Comparison of ENCODE assay signal across 9 cellular contexts in the genomic region with DNA sequence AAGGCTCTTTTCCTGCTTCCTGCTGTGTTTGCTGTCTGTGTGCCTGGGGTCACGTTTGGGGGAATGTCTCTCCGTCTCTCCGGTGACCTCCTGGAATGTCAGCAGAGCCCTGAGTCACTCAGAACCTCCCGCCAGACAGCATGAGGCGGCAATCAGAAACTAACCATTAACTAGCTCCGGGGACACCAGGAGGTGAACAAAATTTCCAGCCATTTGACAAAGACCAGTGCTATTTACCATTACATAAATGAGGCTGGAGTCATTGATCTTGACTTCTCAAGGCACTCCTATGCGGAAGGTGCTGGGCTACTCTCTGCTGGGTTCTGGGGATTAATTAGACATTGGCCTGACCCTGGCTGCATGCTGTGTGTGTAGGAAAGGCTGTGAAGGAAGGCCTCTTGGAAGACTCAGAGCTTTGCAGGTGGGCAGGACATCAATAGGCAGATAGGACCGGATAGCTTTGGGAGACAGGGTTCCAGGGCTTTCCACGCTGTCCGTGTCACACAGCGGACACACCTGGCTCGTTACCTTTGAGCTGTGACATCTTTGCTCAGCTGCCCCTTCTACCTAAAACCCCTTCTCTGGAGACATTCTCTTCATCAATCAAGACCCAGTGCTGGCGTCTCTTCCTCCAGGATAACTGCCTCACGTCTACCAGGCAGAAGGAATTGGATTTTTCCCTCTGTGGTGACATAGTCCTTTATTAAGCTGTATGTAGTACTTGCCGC.
A peak's percentile ranks its signal among the peaks of the same experiment; 100 is the strongest.
DNase-seq lines count a peak whose midpoint lies in the region; ATAC-seq, FAIRE-seq and TF ChIP-seq lines count a peak whose summit lies in the region.
"Had no signal": no experiment of that assay in that cellular context is flagged by ENCODE, and none has a peak within 500 bp of the region (broad histone marks: within the 10 kb centered on the region; RNA-seq: fewer than 3 reads in every experiment).

No MANE protein-coding gene starts in this region.

- H3K36me3 ChIP-seq in ACC112 (ENCODE audit: insufficient read depth, low read length) (no peaks in the 10 kb centered on the region), bronchial epithelial cell (ENCODE audit: control insufficient read depth, insufficient read depth, low read length) (no peaks in the 10 kb centered on the region), lower lobe of right lung (no peaks in the 10 kb centered on the region)

- intact Hi-C loops in lower lobe of right lung (cut with DNase I) = no loop called here

- TF ChIP-seq CTCF in bronchial epithelial cell (IDR thresholded peaks at IDR 0.05; ENCODE audit: insufficient read depth, low read length, severe bottlenecking) (no peak), lower lobe of right lung (IDR thresholded peaks at IDR 0.05) (no peak)

- H3K9me3 ChIP-seq in lower lobe of right lung = no peaks in the 10 kb centered on the region

- H3K4me3 ChIP-seq in ACC112 (ENCODE audit: low read depth, low read length) (no peak overlapping the region), bronchial epithelial cell (ENCODE audit: low read depth, low read length) (no peak overlapping the region), lower lobe of right lung (no peak overlapping the region)

- H3K4me1 ChIP-seq in ACC112 (ENCODE audit: control insufficient read depth, insufficient read depth, low read length, unreplicated experiment) = peaks cover 26% of the 10 kb centered on the region
- peaks cover 10% of the 10 kb centered on the region for H3K4me1 ChIP-seq in lower lobe of right lung

- peak overlapping the region; percentile 6 for H2AFZ ChIP-seq in ACC112 (ENCODE audit: low read length, unreplicated experiment)

- no peaks in the 10 kb centered on the region for H3K27me3 ChIP-seq in ACC112 (ENCODE audit: insufficient read depth, low read length)
- no peaks in the 10 kb centered on the region for H3K27me3 ChIP-seq in bronchial epithelial cell (ENCODE audit: control insufficient read depth, insufficient read depth, low read length)
- H3K27me3 ChIP-seq in lower lobe of right lung (ENCODE audit: low read depth) = no peaks in the 10 kb centered on the region

- FAIRE-seq in bronchial epithelial cell (lab: Jason Lieb, UNC) = no peak

- ATAC-seq in lower lobe of right lung = peak; percentile 25 to 69
- ATAC-seq in stimulated activated naive CD8-positive, alpha-beta T cell treated with anti-CD3 and anti-CD28 coated beads, Interleukin-15, Interleukin-2, amounts not matched to agents 100 U/mL and 50 U/mL, for 24 hours = no peak
- ATAC-seq: activated naive CD8-positive, alpha-beta T cell treated with anti-CD3 and anti-CD28 coated beads, Interleukin-2, amount 50 U/mL, for 24 hours had no signal

- DNase-seq in HT1080 (ENCODE audit: low read depth) (peak; percentile 79), bronchial epithelial cell (ENCODE audit: low read depth) (peak; percentile 55), lower lobe of right lung (no peak), ureter (ENCODE audit: low spot score) (no peak), NCI-H128 (lab: John Stamatoyannopoulos, UW; ENCODE audit: unreplicated experiment) (no peak)
- no peak for DNase-seq in activated CD4-positive, CD25-positive, alpha-beta regulatory T cell (lab: John Stamatoyannopoulos, UW)
- DNase-seq in stimulated activated naive CD8-positive, alpha-beta T cell treated with anti-CD3 and anti-CD28 coated beads, Interleukin-15, Interleukin-2, amounts not matched to agents 100 U/mL and 50 U/mL, for 24 hours = no peak
- DNase-seq: activated naive CD8-positive, alpha-beta T cell treated with anti-CD3 and anti-CD28 coated beads, Interleukin-2, amount 50 U/mL, for 24 hours had no signal

- no peaks in the 10 kb centered on the region for H3K79me2 ChIP-seq in ACC112 (ENCODE audit: control insufficient read depth, insufficient read depth, low read length, unreplicated experiment)

- H3K27ac ChIP-seq in ACC112 (ENCODE audit: low read depth, low read length) = no peak overlapping the region
- no peak overlapping the region for H3K27ac ChIP-seq in lower lobe of right lung

Comparison
In these comparisons a context has a peak if more than half of its experiments do, and no peak if none do; other contexts are left out.
1. DNase-seq: peak in HT1080 (single experiment) and bronchial epithelial cell (single experiment); none in lower lobe of right lung (single experiment), activated CD4-positive, CD25-positive, alpha-beta regulatory T cell (0 of 4), stimulated activated naive CD8-positive, alpha-beta T cell treated with anti-CD3 and anti-CD28 coated beads, Interleukin-15, Interleukin-2, amounts not matched to agents 100 U/mL and 50 U/mL, for 24 hours (single experiment), ureter (single experiment) and NCI-H128 (single experiment).